In genomic region chr6:5004373-5005037, GRCh38 we compare ENCODE assay signal across 8 cellular contexts. TPM values are rescaled to one million over a fixed set of nuclear protein-coding genes. Genes with fewer than 3 reads are reported as not detected.
DNase-seq lines count a peak whose midpoint lies in the region; ATAC-seq lines count a peak whose summit lies in the region.

No MANE protein-coding gene starts in this region.

- peak overlapping the region; percentile 96 for H3K4me3 ChIP-seq in iPS-18c (ENCODE audit: insufficient read depth, low read depth, low read length)

- H3K4me3 Mint-ChIP-seq in activated naive CD4-positive, alpha-beta T cell treated with anti-CD3 and anti-CD28 coated beads, Interleukin-2, amount 10 ng/mL, durations not matched to agents 7 days and 5 days = peak overlapping the region; percentile 89
- peak overlapping the region; percentile 91 for H3K4me3 Mint-ChIP-seq in activated CD4-positive, alpha-beta memory T cell treated with anti-CD3 and anti-CD28 coated beads, Interleukin-2, amount 10 ng/mL, durations not matched to agents 7 days and 5 days

- peaks cover 5% of the 10 kb centered on the region for H3K36me3 Mint-ChIP-seq in activated naive CD4-positive, alpha-beta T cell treated with anti-CD3 and anti-CD28 coated beads, Interleukin-2, amount 10 ng/mL, durations not matched to agents 7 days and 5 days
- peaks cover 4% of the 10 kb centered on the region for H3K36me3 Mint-ChIP-seq in activated CD4-positive, alpha-beta memory T cell treated with anti-CD3 and anti-CD28 coated beads, Interleukin-2, amount 10 ng/mL, durations not matched to agents 7 days and 5 days (ENCODE audit: low read depth)

- peak overlapping the region; percentile 82 for H3K27ac ChIP-seq in temporal lobe (ENCODE audit: low read depth, low read length)

- CTCF ChIA-PET in activated naive CD4-positive, alpha-beta T cell treated with anti-CD3 and anti-CD28 coated beads, Interleukin-2, amount 10 ng/mL, durations not matched to agents 7 days and 5 days (lab: Charles Lee) = interaction anchor here (1.0 to 2.2 kb wide), 3 partner anchors 10 to 193 kb away, joined by 3 to 7 read pairs (median 4); no protein-coding TSS in a partner anchor
- CTCF ChIA-PET in activated CD4-positive, alpha-beta memory T cell treated with anti-CD3 and anti-CD28 coated beads, Interleukin-2, amount 10 ng/mL, durations not matched to agents 7 days and 5 days (lab: Charles Lee) = interaction anchor here (1.1 to 2.4 kb wide), 3 partner anchors 9 to 38 kb away, joined by 3 to 10 read pairs (median 5); no protein-coding TSS in a partner anchor

- no peak for ATAC-seq in HG03460 (IDR thresholded peaks at IDR 0.05; ENCODE audit: unreplicated experiment)

- no peaks in the 10 kb centered on the region for H3K27me3 Mint-ChIP-seq in activated naive CD4-positive, alpha-beta T cell treated with anti-CD3 and anti-CD28 coated beads, Interleukin-2, amount 10 ng/mL, durations not matched to agents 7 days and 5 days
- H3K27me3 Mint-ChIP-seq in activated CD4-positive, alpha-beta memory T cell treated with anti-CD3 and anti-CD28 coated beads, Interleukin-2, amount 10 ng/mL, durations not matched to agents 7 days and 5 days = no peaks in the 10 kb centered on the region

- H3K9me3 Mint-ChIP-seq in activated naive CD4-positive, alpha-beta T cell treated with anti-CD3 and anti-CD28 coated beads, Interleukin-2, amount 10 ng/mL, durations not matched to agents 7 days and 5 days = no peaks in the 10 kb centered on the region
- H3K9me3 Mint-ChIP-seq in activated CD4-positive, alpha-beta memory T cell treated with anti-CD3 and anti-CD28 coated beads, Interleukin-2, amount 10 ng/mL, durations not matched to agents 7 days and 5 days = no peaks in the 10 kb centered on the region

- H3K9me3 ChIP-seq in iPS-18c (ENCODE audit: control insufficient read depth, insufficient read depth, low read length) = no peaks in the 10 kb centered on the region

- POLR2A ChIA-PET in activated CD4-positive, alpha-beta memory T cell treated with anti-CD3 and anti-CD28 coated beads, Interleukin-2, amount 10 ng/mL, durations not matched to agents 7 days and 5 days (lab: Charles Lee) = no interaction called here

- peaks cover 22% of the 10 kb centered on the region for H3K4me1 Mint-ChIP-seq in activated naive CD4-positive, alpha-beta T cell treated with anti-CD3 and anti-CD28 coated beads, Interleukin-2, amount 10 ng/mL, durations not matched to agents 7 days and 5 days
- H3K4me1 Mint-ChIP-seq in activated CD4-positive, alpha-beta memory T cell treated with anti-CD3 and anti-CD28 coated beads, Interleukin-2, amount 10 ng/mL, durations not matched to agents 7 days and 5 days = peaks cover 16% of the 10 kb centered on the region

- H3K27ac Mint-ChIP-seq in activated naive CD4-positive, alpha-beta T cell treated with anti-CD3 and anti-CD28 coated beads, Interleukin-2, amount 10 ng/mL, durations not matched to agents 7 days and 5 days = peak overlapping the region; percentile 96
- H3K27ac Mint-ChIP-seq in activated CD4-positive, alpha-beta memory T cell treated with anti-CD3 and anti-CD28 coated beads, Interleukin-2, amount 10 ng/mL, durations not matched to agents 7 days and 5 days = peak overlapping the region; percentile 86

- no peak for DNase-seq in activated naive CD4-positive, alpha-beta T cell treated with anti-CD3 and anti-CD28 coated beads, Interleukin-2, amount 10 ng/mL, durations not matched to agents 7 days and 5 days
- no peak for DNase-seq in activated naive CD4-positive, alpha-beta T cell treated with anti-CD3 and anti-CD28 coated beads, Interleukin-2, amount 50 U/mL, for 16 hours
- no peak for DNase-seq in activated CD4-positive, alpha-beta memory T cell treated with anti-CD3 and anti-CD28 coated beads, Interleukin-2, amount 10 ng/mL, durations not matched to agents 7 days and 5 days
- no peak for DNase-seq in activated effector memory CD4-positive, alpha-beta T cell treated with Interleukin-2 at 50 U/mL for 16 hours
- no peak for DNase-seq in AG08396 (ENCODE audit: low spot score)

RNA-seq across cellular contexts. Expression of gene RPP40, which starts 0.7 kb away (rescaled TPM):
- total RNA-seq in activated CD4-positive, alpha-beta memory T cell treated with anti-CD3 and anti-CD28 coated beads, Interleukin-2, amount 10 ng/mL, durations not matched to agents 7 days and 5 days = 1 to 10 TPM; 2.1 to 3.4 TPM
- total RNA-seq in temporal lobe = 8.1 TPM
